Comparison of ENCODE assay signal across 14 cellular contexts in the genomic region with DNA sequence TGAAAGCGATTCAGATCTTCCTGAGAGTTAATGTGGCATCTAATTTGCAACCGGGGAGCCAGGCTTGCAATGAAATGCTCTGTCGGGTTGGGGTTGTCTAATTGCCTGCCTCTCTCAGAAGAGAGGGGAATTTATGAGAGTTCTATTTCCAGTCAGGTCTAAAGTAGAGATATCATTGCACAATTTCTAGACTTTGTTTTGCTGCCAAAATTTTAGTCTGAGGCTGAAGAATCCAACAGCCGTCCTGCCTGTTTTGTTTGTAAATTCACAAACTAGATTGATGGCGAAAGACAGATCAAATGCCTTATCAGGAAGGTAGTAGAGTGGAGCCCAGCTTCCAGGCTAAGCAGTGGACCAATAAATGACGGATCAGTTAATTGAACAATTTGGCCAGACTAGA. TPM values are rescaled to one million over a fixed set of nuclear protein-coding genes. Genes with fewer than 3 reads are reported as not detected.
DNase-seq lines count a peak whose midpoint lies in the region; ATAC-seq and TF ChIP-seq lines count a peak whose summit lies in the region.
"Had no signal": no experiment of that assay in that cellular context is flagged by ENCODE, and none has a peak within 500 bp of the region (broad histone marks: within the 10 kb centered on the region; RNA-seq: fewer than 3 reads in every experiment).

No MANE protein-coding gene starts in this region.

- H3K27ac ChIP-seq in OCI-LY1 (ENCODE audit: low read depth, low read length, poor library complexity, severe bottlenecking) (peak overlapping the region; percentile 58), parathyroid adenoma (no peak overlapping the region), MM.1S (ENCODE audit: low read length) (no peak overlapping the region)

- H3K9me2 ChIP-seq in OCI-LY1 (ENCODE audit: low read depth, low read length) (no peaks in the 10 kb centered on the region), MM.1S (replicated peaks; ENCODE audit: insufficient read depth, low read length) (no peaks in the 10 kb centered on the region)

- H3K27me3 ChIP-seq in OCI-LY1 (ENCODE audit: insufficient read depth, low read length) (no peaks in the 10 kb centered on the region), parathyroid adenoma (ENCODE audit: control insufficient read depth, insufficient read depth, low read length) (no peaks in the 10 kb centered on the region), MM.1S (replicated peaks; ENCODE audit: insufficient read depth, low read length) (no peaks in the 10 kb centered on the region)

- no peaks in the 10 kb centered on the region for H3K79me2 ChIP-seq in OCI-LY1 (ENCODE audit: insufficient read depth, low read length)
- no peaks in the 10 kb centered on the region for H3K79me2 ChIP-seq in parathyroid adenoma
- H3K79me2 ChIP-seq in MM.1S (ENCODE audit: low read length): no peaks in the 10 kb centered on the region

- H3K4me1 ChIP-seq in OCI-LY1 (ENCODE audit: insufficient read depth, low read length, severe bottlenecking) (peaks cover 63% of the 10 kb centered on the region), parathyroid adenoma (no peaks in the 10 kb centered on the region), MM.1S (ENCODE audit: low read length) (no peaks in the 10 kb centered on the region)

- no peaks in the 10 kb centered on the region for H3F3A ChIP-seq in OCI-LY1 (ENCODE audit: insufficient read depth, low read length)
- no peaks in the 10 kb centered on the region for H3F3A ChIP-seq in MM.1S (ENCODE audit: insufficient read depth, low read length)

- H3K9me3 ChIP-seq in OCI-LY1 (ENCODE audit: low read length) (no peaks in the 10 kb centered on the region), parathyroid adenoma (ENCODE audit: control insufficient read depth, low read length) (no peaks in the 10 kb centered on the region), MM.1S (replicated peaks; ENCODE audit: insufficient read depth, low read length) (no peaks in the 10 kb centered on the region)

- peak; percentile 15 for DNase-seq in DMS79 (lab: John Stamatoyannopoulos, UW)
- DNase-seq in fibroblast of villous mesenchyme (ENCODE audit: low read depth): peak; percentile 78
- DNase-seq in MM.1S: no peak
- no peak for DNase-seq in activated naive CD4-positive, alpha-beta T cell treated with Interleukin-2 at 50 U/mL for 16 hours
- no peak for DNase-seq in DMS53 treated with DMSO at 0.1 percent for 48 hours (lab: John Stamatoyannopoulos, UW; ENCODE audit: unreplicated experiment)
- DNase-seq: activated CD4-positive, CD25-positive, alpha-beta regulatory T cell; immature natural killer cell; NCI-H187; RPMI8226; stimulated activated naive CD8-positive, alpha-beta T cell treated with anti-CD3 and anti-CD28 coated beads, Interleukin-15, amount 100 ng/mL, for 72 hours had no signal

- no peak overlapping the region for H3K4me3 ChIP-seq in OCI-LY1 (ENCODE audit: low read depth, low read length, poor library complexity, severe bottlenecking)
- H3K4me3 ChIP-seq in fibroblast of villous mesenchyme (ENCODE audit: low read depth, low read length): no peak overlapping the region
- H3K4me3 ChIP-seq in parathyroid adenoma (ENCODE audit: low read depth, low read length): no peak overlapping the region
- H3K4me3 ChIP-seq in MM.1S (ENCODE audit: low read length): no peak overlapping the region

- H3K36me3 ChIP-seq in OCI-LY1 (ENCODE audit: insufficient read depth, low read length): no peaks in the 10 kb centered on the region
- H3K36me3 ChIP-seq in parathyroid adenoma (ENCODE audit: control insufficient read depth, insufficient read depth, low read length): no peaks in the 10 kb centered on the region
- H3K36me3 ChIP-seq in MM.1S (replicated peaks; ENCODE audit: insufficient read depth, low read length): no peaks in the 10 kb centered on the region

- H2AFZ ChIP-seq in OCI-LY1 (ENCODE audit: low read length): peak overlapping the region; percentile 16; the same call in 1 of the 2 replicates
- peak overlapping the region; percentile 15 for H2AFZ ChIP-seq in parathyroid adenoma
- no peak overlapping the region for H2AFZ ChIP-seq in MM.1S (ENCODE audit: low read length)

- no peak for ATAC-seq in GM21447 (IDR thresholded peaks at IDR 0.05; ENCODE audit: unreplicated experiment)
- ATAC-seq: stimulated activated naive CD8-positive, alpha-beta T cell treated with anti-CD3 and anti-CD28 coated beads, Interleukin-15, amount 100 ng/mL, for 72 hours had no signal

- peak overlapping the region; percentile 45 for H3K4me2 ChIP-seq in OCI-LY1 (ENCODE audit: low read length)
- H3K4me2 ChIP-seq in parathyroid adenoma (ENCODE audit: low read length): no peak overlapping the region
- no peak overlapping the region for H3K4me2 ChIP-seq in MM.1S (ENCODE audit: low read depth, low read length)

- TF ChIP-seq CTCF in OCI-LY1 (IDR thresholded peaks at IDR 0.05; ENCODE audit: low read length): no peak
- no peak for TF ChIP-seq CTCF in fibroblast of villous mesenchyme (IDR thresholded peaks at IDR 0.05; ENCODE audit: insufficient read depth, low read depth, low read length)
- no peak for TF ChIP-seq CTCF in parathyroid adenoma (IDR thresholded peaks at IDR 0.05)
- no peak for TF ChIP-seq CTCF in MM.1S (IDR thresholded peaks at IDR 0.05; ENCODE audit: low read length)

- H4K20me1 ChIP-seq in OCI-LY1 (ENCODE audit: insufficient read depth, low read length) (no peaks in the 10 kb centered on the region), MM.1S (ENCODE audit: insufficient read depth, low read length) (no peaks in the 10 kb centered on the region)

- peak overlapping the region; percentile 13 for H3K9ac ChIP-seq in OCI-LY1 (ENCODE audit: low read length)
- no peak overlapping the region for H3K9ac ChIP-seq in parathyroid adenoma
- H3K9ac ChIP-seq in MM.1S (ENCODE audit: low read length): no peak overlapping the region

RNA-seq across cellular contexts. Expression of a gene that starts 0.6 kb away (rescaled TPM):
- total RNA-seq in fibroblast of villous mesenchyme: 0.86 and 0.97 TPM in 2 replicates
- total RNA-seq: frontal cortex had no signal

Comparison
In these comparisons a context has a peak if more than half of its experiments do, and no peak if none do; other contexts are left out.
1. DNase-seq: peak in DMS79 (single experiment) and fibroblast of villous mesenchyme (single experiment); none in MM.1S (single experiment), activated naive CD4-positive, alpha-beta T cell treated with Interleukin-2 at 50 U/mL for 16 hours (single experiment) and DMS53 treated with DMSO at 0.1 percent for 48 hours (single experiment).